In the genomic region with DNA sequence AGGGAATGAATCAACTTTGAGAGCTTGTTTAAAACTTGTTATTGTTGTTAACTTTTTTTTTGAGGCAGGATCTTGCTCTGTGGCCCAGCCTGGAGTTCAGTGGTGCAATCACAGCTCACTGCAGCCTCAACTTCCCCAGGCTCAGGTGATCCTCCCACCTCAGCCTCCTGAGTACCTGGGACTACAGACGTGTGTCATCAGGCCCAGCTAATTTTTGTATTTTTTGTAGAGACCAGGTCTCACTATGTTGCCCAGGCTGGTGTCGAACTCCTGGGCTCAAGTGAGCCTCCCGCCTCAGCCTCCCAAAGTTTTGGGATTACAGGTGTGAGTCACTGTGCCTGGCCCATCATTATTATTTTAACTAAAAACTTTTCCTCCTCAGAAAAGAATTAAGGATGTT, we compare ENCODE assay signal across 8 cellular contexts.
DNase-seq lines count a peak whose midpoint lies in the region; ATAC-seq and TF ChIP-seq lines count a peak whose summit lies in the region.
"Not testable (repeated sequence)": the region's sequence is repeated elsewhere in the genome, so short reads cannot be mapped to it uniquely, and the experiment has no call there.

No MANE protein-coding gene starts in this region.

- TF ChIP-seq POLR2A in heart left ventricle (IDR thresholded peaks at IDR 0.05), result not testable (repeated sequence)

- not testable (repeated sequence) for H3K9me3 ChIP-seq in heart left ventricle; osteoblast (ENCODE audit: low read depth, low read length); smooth muscle cell (replicated peaks; ENCODE audit: low read depth); aorta (ENCODE audit: control insufficient read depth, low read length)

- H2AFZ ChIP-seq in osteoblast (ENCODE audit: low read length); smooth muscle cell (ENCODE audit: low read depth): not testable (repeated sequence)

- intact Hi-C loops in heart left ventricle (cut with DNase I), result not testable (repeated sequence)
- intact Hi-C loops in aorta (cut with DNase I), result loop anchor here (10.0 kb wide), 4 partner anchors 169 to 1629 kb away; no protein-coding TSS in a partner anchor

- H3K27me3 Mint-ChIP-seq in chondrocyte (ENCODE audit: low read depth); mesothelial cell of epicardium (ENCODE audit: low read depth): not testable (repeated sequence)

- H3K9ac ChIP-seq in smooth muscle cell (ENCODE audit: low read depth), result peak overlapping the region; percentile 59

- H3K9me3 Mint-ChIP-seq in chondrocyte (ENCODE audit: low read depth); mesothelial cell of epicardium: not testable (repeated sequence)

- not testable (repeated sequence) for H3K4me3 Mint-ChIP-seq in chondrocyte (ENCODE audit: unreplicated experiment); mesothelial cell of epicardium

- H3K4me1 Mint-ChIP-seq in chondrocyte (ENCODE audit: low read depth) (peaks cover 39% of the 10 kb centered on the region), mesothelial cell of epicardium (peaks cover 31% of the 10 kb centered on the region)

- H3F3A ChIP-seq in smooth muscle cell (ENCODE audit: low read depth), result peaks cover 34% of the 10 kb centered on the region

- H3K4me3 ChIP-seq in heart left ventricle; osteoblast (ENCODE audit: insufficient read depth, low read length): not testable (repeated sequence)
- peak overlapping the region; percentile 16 for H3K4me3 ChIP-seq in smooth muscle cell
- peak overlapping the region in 1 of 2 donors; percentile 47 for H3K4me3 ChIP-seq in aorta (ENCODE audit: low read length in 2 of 2)

- peak overlapping the region; percentile 81 for H3K27ac ChIP-seq in 22Rv1
- peak overlapping the region; percentile 58 for H3K27ac ChIP-seq in VCaP
- peak overlapping the region in 9 of 12 donors; percentile 4 to 73 (median 55) for H3K27ac ChIP-seq in heart left ventricle
- H3K27ac ChIP-seq in osteoblast (ENCODE audit: low read depth, low read length), result peak overlapping the region; percentile 42
- H3K27ac ChIP-seq in smooth muscle cell (ENCODE audit: low read depth), result peak overlapping the region; percentile 91
- H3K27ac ChIP-seq in aorta (ENCODE audit: low read depth in 1 of 2, low read length in 2 of 2), result peak overlapping the region; percentile 14 to 71

- H3K36me3 Mint-ChIP-seq in chondrocyte (ENCODE audit: low read depth); mesothelial cell of epicardium: not testable (repeated sequence)

- H3K27ac Mint-ChIP-seq in chondrocyte (ENCODE audit: unreplicated experiment), result peak overlapping the region; percentile 72
- H3K27ac Mint-ChIP-seq in mesothelial cell of epicardium, result peak overlapping the region; percentile 82

- 87 to 96% (median 93%) methylated on average over 3 of the region's 3 CpGs for WGBS in heart left ventricle, 4 donors
- 78% methylated on average over 3 of the region's 3 CpGs for WGBS in smooth muscle cell (ENCODE audit: low lambda C conversion rate)
- 86 to 91% methylated on average over 3 of the region's 3 CpGs for WGBS in aorta, 2 donors

- not testable (repeated sequence) for ATAC-seq in heart left ventricle; aorta (ENCODE audit: low FRiP score)

- DNase-seq in chondrocyte (ENCODE audit: low spot score); heart left ventricle; mesothelial cell of epicardium (ENCODE audit: low spot score in 2 of 2, unreplicated experiment in 2 of 2); osteoblast (ENCODE audit: insufficient read length, low spot score, missing footprints); smooth muscle cell (lab: John Stamatoyannopoulos, UW; ENCODE audit: unreplicated experiment); aorta: not testable (repeated sequence)

- not testable (repeated sequence) for H3K79me2 ChIP-seq in osteoblast (ENCODE audit: insufficient read depth, low read length); smooth muscle cell (ENCODE audit: low read depth)

- H3K36me3 ChIP-seq in heart left ventricle; osteoblast (ENCODE audit: insufficient read depth, low read length); smooth muscle cell (ENCODE audit: low read depth); aorta (ENCODE audit: control insufficient read depth in 1 of 2, insufficient read depth in 2 of 2, low read length in 1 of 2): not testable (repeated sequence)

- not testable (repeated sequence) for TF ChIP-seq CTCF in 22Rv1 (IDR thresholded peaks at IDR 0.05); VCaP (conservative IDR thresholded peaks at IDR 0.05); chondrocyte (IDR thresholded peaks at IDR 0.05); heart left ventricle (IDR thresholded peaks at IDR 0.05); mesothelial cell of epicardium (IDR thresholded peaks at IDR 0.05; ENCODE audit: unreplicated experiment); osteoblast (IDR thresholded peaks at IDR 0.05; ENCODE audit: extremely low read depth, low read depth, low read length); smooth muscle cell (IDR thresholded peaks at IDR 0.05; ENCODE audit: borderline replicate concordance, insufficient read depth, poor library complexity, severe bottlenecking)

- H4K20me1 ChIP-seq in osteoblast (ENCODE audit: insufficient read depth, low read length); smooth muscle cell (ENCODE audit: low read depth): not testable (repeated sequence)

- H3K4me2 ChIP-seq in osteoblast (ENCODE audit: insufficient read depth, low read length), result peak overlapping the region; percentile 43
- H3K4me2 ChIP-seq in smooth muscle cell, result peak overlapping the region; percentile 77

- H3K27me3 ChIP-seq in heart left ventricle, result peaks cover 0 to 11% (median 0%) of the 10 kb centered on the region in 9 donors
- H3K27me3 ChIP-seq in osteoblast (ENCODE audit: insufficient read depth, low read length); smooth muscle cell (ENCODE audit: low read depth); aorta (ENCODE audit: control insufficient read depth in 1 of 2, insufficient read depth in 2 of 2, low read length in 1 of 2): not testable (repeated sequence)

- H3K4me1 ChIP-seq in heart left ventricle (peaks cover 0 to 24% (median 3%) of the 10 kb centered on the region in 12 donors), osteoblast (ENCODE audit: insufficient read depth, low read length) (peaks cover 21% of the 10 kb centered on the region), smooth muscle cell (ENCODE audit: low read depth) (peaks cover 29% of the 10 kb centered on the region)
- H3K4me1 ChIP-seq in aorta (ENCODE audit: control insufficient read depth in 1 of 2, insufficient read depth in 2 of 2, low read length in 2 of 2), result not testable (repeated sequence)
